Comparison of ENCODE assay signal across 26 cellular contexts in the genomic region with DNA sequence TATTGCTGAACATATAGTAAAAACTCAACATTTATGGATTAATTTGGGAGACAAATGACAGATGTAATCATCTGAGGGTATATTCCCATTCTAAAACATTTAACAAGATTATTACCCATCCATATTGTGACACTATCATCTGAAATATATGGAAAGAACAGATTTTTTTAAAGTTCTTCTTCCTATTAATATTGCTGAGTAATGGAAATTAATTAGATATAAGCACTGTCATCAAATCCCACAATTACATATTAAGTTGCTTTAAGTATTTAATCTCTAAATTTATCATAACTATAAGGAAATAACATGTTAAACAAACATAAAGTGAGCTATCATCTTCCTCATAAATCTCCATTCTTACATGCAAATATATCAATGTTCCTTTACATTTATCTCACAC. TPM values are rescaled to one million over a fixed set of nuclear protein-coding genes. Genes with fewer than 3 reads are reported as not detected.
DNase-seq lines count a peak whose midpoint lies in the region; ATAC-seq, FAIRE-seq and TF ChIP-seq lines count a peak whose summit lies in the region.
"Had no signal": no experiment of that assay in that cellular context is flagged by ENCODE, and none has a peak within 500 bp of the region (broad histone marks: within the 10 kb centered on the region; RNA-seq: fewer than 3 reads in every experiment).

No MANE protein-coding gene starts in this region.

- H3K4me1 ChIP-seq in HepG2 (ENCODE audit: insufficient read depth, low read length) (no peaks in the 10 kb centered on the region), right lobe of liver (no peaks in the 10 kb centered on the region), K562 (replicated peaks in 1 of 2; ENCODE audit: control insufficient read depth in 2 of 2, insufficient read depth in 2 of 2, low read length in 2 of 2) (no peaks in the 10 kb centered on the region)
- H3K4me1 ChIP-seq: BLaER1 had no signal

- no peak for TF ChIP-seq RAD21 in HepG2 (CRISPR knock-in tag; IDR thresholded peaks at IDR 0.05)
- TF ChIP-seq RAD21 in K562 (CRISPR knock-in tag; conservative IDR thresholded peaks at IDR 0.05 in 1 of 2, IDR thresholded peaks at IDR 0.05 in 1 of 2) = no peak

- no peak overlapping the region for H3K4me3 Mint-ChIP-seq in stimulated activated naive B cell treated with anti-CD40 and anti-IgM and Interleukin-4, amounts not matched to agents 10 μg/mL and 1 μg/mL and 100 μg/mL, for 72 hours
- H3K4me3 Mint-ChIP-seq: CD14-positive monocyte; CD4-positive, alpha-beta memory T cell; CD4-positive, CD25-positive, alpha-beta regulatory T cell; CD8-positive, alpha-beta memory T cell had no signal

- no peak overlapping the region for H3K4me3 ChIP-seq in HepG2 (replicated peaks in 1 of 3; ENCODE audit: insufficient read depth in 1 of 3, low read depth in 2 of 3, low read length in 3 of 3)
- no peak overlapping the region for H3K4me3 ChIP-seq in right lobe of liver
- H3K4me3 ChIP-seq in K562 = no peak overlapping the region
- H3K4me3 ChIP-seq: BLaER1, GM12878 had no signal

- TF ChIP-seq POLR2A in HepG2 (IDR thresholded peaks at IDR 0.05; ENCODE audit: insufficient read depth in 1 of 2, low read depth in 2 of 2, low read length in 2 of 2) (no peak), right lobe of liver (IDR thresholded peaks at IDR 0.05) (no peak), K562 (conservative IDR thresholded peaks at IDR 0.05) (no peak)

- H3K27ac Mint-ChIP-seq in stimulated activated naive B cell treated with anti-CD40 and anti-IgM and Interleukin-4, amounts not matched to agents 10 μg/mL and 1 μg/mL and 100 μg/mL, for 72 hours = no peak overlapping the region
- H3K27ac Mint-ChIP-seq: CD14-positive monocyte; CD4-positive, alpha-beta memory T cell; CD4-positive, CD25-positive, alpha-beta regulatory T cell; CD8-positive, alpha-beta memory T cell had no signal

- TF ChIP-seq EP300 in HepG2 (IDR thresholded peaks at IDR 0.05; ENCODE audit: low read depth in 2 of 2, low read length in 2 of 2) = no peak
- no peak for TF ChIP-seq EP300 in HepG2 (CRISPR knock-in tag; IDR thresholded peaks at IDR 0.05; ENCODE audit: borderline replicate concordance)
- no peak for TF ChIP-seq EP300 in K562 (IDR thresholded peaks at IDR 0.05; ENCODE audit: low read length)

- H3K79me2 ChIP-seq in HepG2 (ENCODE audit: insufficient read depth, low read length) (no peaks in the 10 kb centered on the region), K562 (ENCODE audit: control insufficient read depth, insufficient read depth, low read length) (no peaks in the 10 kb centered on the region)

- CTCF ChIA-PET in HepG2 (lab: Yijun Ruan, JAX; ENCODE audit: low intra/inter-chr PET ratio, low total read pairs) = no interaction called here
- CTCF ChIA-PET in K562 (lab: Yijun Ruan, JAX; ENCODE audit: low intra/inter-chr PET ratio) = no interaction called here

- peaks cover 6% of the 10 kb centered on the region; the same call in 1 of the 2 replicates for H3K9me3 ChIP-seq in HepG2 (ENCODE audit: low read length)
- H3K9me3 ChIP-seq in right lobe of liver = no peaks in the 10 kb centered on the region
- no peaks in the 10 kb centered on the region for H3K9me3 ChIP-seq in K562 (replicated peaks; ENCODE audit: control insufficient read depth, insufficient read depth, low read depth, low read length)
- H3K9me3 ChIP-seq: BE2C had no signal

- peaks cover 0 to 3% of the 10 kb centered on the region in 2 donors for H3K27me3 Mint-ChIP-seq in stimulated activated naive B cell treated with anti-CD40 and anti-IgM and Interleukin-4, amounts not matched to agents 10 μg/mL and 1 μg/mL and 100 μg/mL, for 72 hours
- H3K27me3 Mint-ChIP-seq: CD4-positive, alpha-beta memory T cell; CD4-positive, CD25-positive, alpha-beta regulatory T cell; CD8-positive, alpha-beta memory T cell had no signal

- H3K9ac ChIP-seq in HepG2 (ENCODE audit: insufficient read depth, low read depth, low read length) = no peak overlapping the region
- no peak overlapping the region for H3K9ac ChIP-seq in K562 (ENCODE audit: insufficient read depth in 1 of 2, low read depth in 2 of 2, low read length in 2 of 2)
- H3K9ac ChIP-seq: BLaER1 had no signal

- POLR2A ChIA-PET in HepG2 (lab: Yijun Ruan, JAX) (no interaction called here), K562 (lab: Yijun Ruan, JAX) (no interaction called here)

- no peak overlapping the region for H3K27ac ChIP-seq in HepG2 (ENCODE audit: extremely low read length, insufficient read depth, low read length)
- H3K27ac ChIP-seq in right lobe of liver = no peak overlapping the region
- H3K27ac ChIP-seq in K562 (ENCODE audit: extremely low read depth, low read depth, low read length) = no peak overlapping the region
- H3K27ac ChIP-seq: 22Rv1, BLaER1 had no signal

- ATAC-seq in HepG2 (no peak), right lobe of liver (no peak), K562 (no peak)
- ATAC-seq in stimulated activated naive B cell treated with anti-CD40 and anti-IgM and Interleukin-4, amounts not matched to agents 10 μg/mL and 1 μg/mL and 100 μg/mL, for 72 hours (replicated peaks) = no peak
- no peak for ATAC-seq in stimulated activated naive CD8-positive, alpha-beta T cell treated with anti-CD3 and anti-CD28 coated beads, Interleukin-15, Interleukin-2, amounts not matched to agents 100 U/mL and 50 U/mL, for 24 hours
- ATAC-seq: GM12878 had no signal

- H3K9me3 Mint-ChIP-seq in stimulated activated naive B cell treated with anti-CD40 and anti-IgM and Interleukin-4, amounts not matched to agents 10 μg/mL and 1 μg/mL and 100 μg/mL, for 72 hours = peaks cover 0 to 8% of the 10 kb centered on the region in 2 donors

- H3K36me3 ChIP-seq in HepG2 (replicated peaks in 1 of 2; ENCODE audit: control insufficient read depth in 1 of 2, insufficient read depth in 2 of 2, low read length in 2 of 2) (no peaks in the 10 kb centered on the region), right lobe of liver (no peaks in the 10 kb centered on the region), K562 (ENCODE audit: control insufficient read depth, insufficient read depth, low read length) (no peaks in the 10 kb centered on the region)

- no peaks in the 10 kb centered on the region for H3K9me1 ChIP-seq in K562 (ENCODE audit: control insufficient read depth, insufficient read depth, low read length)

- intact Hi-C loops in HepG2 (cut with micrococcal nuclease; ENCODE audit: unreplicated experiment) (no loop called here), right lobe of liver (cut with DNase I) (no loop called here), K562 (cut with micrococcal nuclease) (no loop called here)

- in situ Hi-C loops in HepG2 (cut with HindIII; ENCODE audit: extremely low pct_ligation_motif_present, low pct_unique_long_range_greater_than_20kb) = no loop called here
- in situ Hi-C loops in K562 (cut with MboI) = no loop called here

- peaks cover 11 to 23% of the 10 kb centered on the region in 2 donors for H3K36me3 Mint-ChIP-seq in stimulated activated naive B cell treated with anti-CD40 and anti-IgM and Interleukin-4, amounts not matched to agents 10 μg/mL and 1 μg/mL and 100 μg/mL, for 72 hours
- H3K36me3 Mint-ChIP-seq: CD14-positive monocyte; CD4-positive, CD25-positive, alpha-beta regulatory T cell had no signal

- H4K20me1 ChIP-seq in HepG2 (ENCODE audit: insufficient read depth, low read length) = no peaks in the 10 kb centered on the region
- no peaks in the 10 kb centered on the region for H4K20me1 ChIP-seq in K562 (replicated peaks; ENCODE audit: control insufficient read depth, insufficient read depth, low read length)
- H4K20me1 ChIP-seq: BLaER1 had no signal

- H2AFZ ChIP-seq in HepG2 (ENCODE audit: low read length) (no peak overlapping the region), K562 (ENCODE audit: low read depth, low read length) (no peak overlapping the region)

- H3K4me1 Mint-ChIP-seq in stimulated activated naive B cell treated with anti-CD40 and anti-IgM and Interleukin-4, amounts not matched to agents 10 μg/mL and 1 μg/mL and 100 μg/mL, for 72 hours = no peaks in the 10 kb centered on the region
- H3K4me1 Mint-ChIP-seq: CD14-positive monocyte; CD4-positive, alpha-beta memory T cell; CD4-positive, CD25-positive, alpha-beta regulatory T cell; CD8-positive, alpha-beta memory T cell had no signal

- BruUV-seq in HepG2 (replicated peaks; lab: Mats Ljungman, UMichigan) = no TSS peak
- no TSS peak for BruUV-seq in K562 (replicated peaks; lab: Mats Ljungman, UMichigan)

- H3K27me3 ChIP-seq in HepG2 (ENCODE audit: control insufficient read depth in 1 of 2, insufficient read depth in 2 of 2, low read length in 2 of 2) (peaks cover 0 to 11% of the 10 kb centered on the region in 2 experiments; a peak in 1 of 5 replicates), right lobe of liver (no peaks in the 10 kb centered on the region), K562 (ENCODE audit: control insufficient read depth in 2 of 2, insufficient read depth in 2 of 2, low read length in 2 of 2) (no peaks in the 10 kb centered on the region; a peak in 1 of 5 replicates)
- H3K27me3 ChIP-seq: BE2C, BLaER1 had no signal

- FAIRE-seq in HepG2 (lab: Jason Lieb, UNC) (no peak), K562 (lab: Jason Lieb, UNC) (no peak)
- FAIRE-seq: GM12878, GM12892, GM18507 had no signal

- H3K4me2 ChIP-seq in HepG2 (ENCODE audit: low read depth, low read length) = no peak overlapping the region
- H3K4me2 ChIP-seq in K562 (ENCODE audit: insufficient read depth, low read length) = no peak overlapping the region
- H3K4me2 ChIP-seq: BLaER1 had no signal

- DNase-seq in HepG2 (ENCODE audit: low spot score) (no peak), right lobe of liver (no peak), K562 (ENCODE audit: extremely low read depth in 1 of 4, low spot score in 3 of 4) (no peak)
- no peak for DNase-seq in stimulated activated naive B cell treated with anti-CD40 and anti-IgM and Interleukin-4, amounts not matched to agents 10 μg/mL and 1 μg/mL and 100 μg/mL, for 72 hours
- no peak for DNase-seq in stimulated activated naive CD8-positive, alpha-beta T cell treated with anti-CD3 and anti-CD28 coated beads, Interleukin-15, Interleukin-2, amounts not matched to agents 100 U/mL and 50 U/mL, for 24 hours
- DNase-seq: ACHN; BE2C; C1 segment of cervical spinal cord; CD4-positive, alpha-beta memory T cell; CD4-positive, CD25-positive, alpha-beta regulatory T cell; CD8-positive, alpha-beta memory T cell; COR-L47; DMS 273 treated with DMSO at 0.1 percent for 48 hours; DMS153; DMS53; DMS79; DND-41; EL; GDM1 had no signal

- TF ChIP-seq CTCF in HepG2 (CRISPR knock-in tag; IDR thresholded peaks at IDR 0.05) = no peak
- TF ChIP-seq CTCF in right lobe of liver (IDR thresholded peaks at IDR 0.05) = no peak
- TF ChIP-seq CTCF in K562 (IDR thresholded peaks at IDR 0.05 in 2 of 3, conservative IDR thresholded peaks at IDR 0.05 in 1 of 3; ENCODE audit: insufficient read depth in 2 of 3, low read depth in 1 of 3, low read length in 3 of 3) = no peak

RNA-seq across cellular contexts. Expression of gene EML5, which starts 22.0 kb away (rescaled TPM):
- total RNA-seq in HepG2 (2016; rRNA removed; fragmentation: Illumina TruSeq; extraction: Trizol) (0.11 and 0.13 TPM in 2 replicates), right lobe of liver (1 to 10 TPM in 1 of 6 experiments, under 1 TPM in 5; 0.07 to 1.7 (median 0.24) TPM), K562 (2014; rRNA removed) (0.23 and 0.24 TPM in 2 replicates), K562 (2014; rRNA removed; fragmentation: Illumina TruSeq; extraction: Trizol) (0.29 TPM in 2 replicates), K562 (2015; rRNA removed; fragmentation: Illumina TruSeq; extraction: Trizol) (0.26 and 0.33 TPM in 2 replicates), K562 (2021) (0.18 and 0.22 TPM in 2 replicates)
- 0.09 and 0.10 TPM in 2 replicates for total RNA-seq in HepG2 (2016; cell fraction: cytosol; rRNA removed; fragmentation: Illumina TruSeq; extraction: Trizol; ENCODE audit: low read depth)
- total RNA-seq in HepG2 (2016; cell fraction: insoluble cytoplasmic fraction; rRNA removed; fragmentation: Illumina TruSeq; extraction: Trizol) = 0.10 and 0.11 TPM in 2 replicates
- 0.03 and 0.12 TPM in 2 replicates for total RNA-seq in HepG2 (2016; cell fraction: membrane; rRNA removed; fragmentation: Illumina TruSeq; extraction: Trizol)
- 0.16 and 0.60 TPM in 2 replicates for total RNA-seq in HepG2 (2016; cell fraction: nucleus; rRNA removed; fragmentation: Illumina TruSeq; extraction: Trizol)
- polyA plus RNA-seq in HepG2 (2011; rRNA removed) (not detected in 2 replicates), K562 (2011; rRNA removed) (0.15 and 0.17 TPM in 2 replicates), K562 (2014; fragmentation: Illumina TruSeq; extraction: Trizol) (0.04 and 0.19 TPM in 2 replicates), K562 (2014; fragmentation: Nextera tagmentation; extraction: Ambion mirVana) (under 1 TPM; 0.06 to 0.08 TPM), K562 (2014; rRNA removed) (0.27 and 0.34 TPM in 2 replicates)
- not detected in 2 replicates for polyA plus RNA-seq in HepG2 (2011; cell fraction: cytosol; rRNA removed)
- polyA plus RNA-seq in HepG2 (2011; cell fraction: nucleus; rRNA removed) = 0.07 TPM in 1 of 2 replicates, not detected in the other
- polyA plus RNA-seq in HepG2 (2012) = 0.05 TPM in 1 of 2 replicates, not detected in the other
- polyA plus RNA-seq in HepG2 (2016; cell fraction: cytosol; fragmentation: Illumina TruSeq; extraction: Trizol; ENCODE audit: low read depth) = not detected in 2 replicates
- polyA plus RNA-seq in HepG2 (2016; cell fraction: insoluble cytoplasmic fraction; fragmentation: Illumina TruSeq; extraction: Trizol; ENCODE audit: low read depth) = 0.08 TPM in 1 of 2 replicates, not detected in the other
- not detected in 2 replicates for polyA plus RNA-seq in HepG2 (2016; cell fraction: membrane; fragmentation: Illumina TruSeq; extraction: Trizol; ENCODE audit: low read depth)
- 0.04 and 0.12 TPM in 2 replicates for polyA plus RNA-seq in HepG2 (2016; cell fraction: nucleus; fragmentation: Illumina TruSeq; extraction: Trizol; ENCODE audit: insufficient read depth, low read depth)
- 10.8 TPM in 1 of 2 replicates, not detected in the other for polyA minus RNA-seq in HepG2 (2011; rRNA and poly(A)+ RNA removed; ENCODE audit: low replicate concordance)
- polyA minus RNA-seq in HepG2 (2011; cell fraction: cytosol; rRNA and poly(A)+ RNA removed) = not detected in 2 replicates
- 0.13 TPM in 1 of 2 replicates, not detected in the other for polyA minus RNA-seq in HepG2 (2011; cell fraction: nucleus; rRNA and poly(A)+ RNA removed)
- total RNA-seq in K562 (2011; cell fraction: chromatin; rRNA removed; ENCODE audit: low replicate concordance) = 0.28 and 0.67 TPM in 2 replicates
- total RNA-seq in K562 (2011; cell fraction: nucleolus; rRNA removed) = 0.13 and 0.33 TPM in 2 replicates
- total RNA-seq in K562 (2011; cell fraction: nucleoplasm; rRNA removed) = 0.23 and 0.51 TPM in 2 replicates
- polyA plus RNA-seq in K562 (2011; cell fraction: cytosol; rRNA removed) = 0.03 and 0.07 TPM in 2 replicates
- 0.14 and 0.16 TPM in 2 replicates for polyA plus RNA-seq in K562 (2011; cell fraction: nucleus; rRNA removed)
- polyA plus RNA-seq in K562 (2012) = 0.14 and 0.32 TPM in 2 replicates
- 0.46 and 1.0 TPM in 2 replicates for polyA minus RNA-seq in K562 (2011; rRNA and poly(A)+ RNA removed)
- polyA minus RNA-seq in K562 (2011; cell fraction: cytosol; rRNA and poly(A)+ RNA removed) = 0.36 TPM in 1 of 2 replicates, not detected in the other
- 0.40 and 0.56 TPM in 2 replicates for polyA minus RNA-seq in K562 (2011; cell fraction: nucleus; rRNA and poly(A)+ RNA removed)
- total RNA-seq: G401 had no signal
- polyA plus RNA-seq: CD14-positive monocyte had no signal

RNA-seq across cellular contexts. Expression of gene TTC8, which starts 53.7 kb away (rescaled TPM):
- total RNA-seq in HepG2 (2016; rRNA removed; fragmentation: Illumina TruSeq; extraction: Trizol) (13.8 and 19.5 TPM in 2 replicates), right lobe of liver (10 to 100 TPM in 4 of 6 experiments, 1 to 10 TPM in 2; 6.9 to 25.0 (median 11.1) TPM), K562 (2014; rRNA removed) (7.1 and 7.5 TPM in 2 replicates), K562 (2014; rRNA removed; fragmentation: Illumina TruSeq; extraction: Trizol) (7.3 and 9.2 TPM in 2 replicates), K562 (2015; rRNA removed; fragmentation: Illumina TruSeq; extraction: Trizol) (6.9 and 8.3 TPM in 2 replicates), K562 (2021) (8.1 and 9.6 TPM in 2 replicates)
- 4.7 and 5.9 TPM in 2 replicates for total RNA-seq in HepG2 (2016; cell fraction: cytosol; rRNA removed; fragmentation: Illumina TruSeq; extraction: Trizol; ENCODE audit: low read depth)
- total RNA-seq in HepG2 (2016; cell fraction: insoluble cytoplasmic fraction; rRNA removed; fragmentation: Illumina TruSeq; extraction: Trizol) = 15.2 and 20.3 TPM in 2 replicates
- 6.1 and 7.5 TPM in 2 replicates for total RNA-seq in HepG2 (2016; cell fraction: membrane; rRNA removed; fragmentation: Illumina TruSeq; extraction: Trizol)
- 8.4 and 14.7 TPM in 2 replicates for total RNA-seq in HepG2 (2016; cell fraction: nucleus; rRNA removed; fragmentation: Illumina TruSeq; extraction: Trizol)
- polyA plus RNA-seq in HepG2 (2011; rRNA removed) (15.0 and 15.2 TPM in 2 replicates), K562 (2011; rRNA removed) (17.9 and 22.7 TPM in 2 replicates), K562 (2014; fragmentation: Illumina TruSeq; extraction: Trizol) (9.3 and 13.2 TPM in 2 replicates), K562 (2014; fragmentation: Nextera tagmentation; extraction: Ambion mirVana) (10 to 100 TPM in 1 of 2 experiments, 1 to 10 TPM in 1; 8.0 to 11.8 TPM), K562 (2014; rRNA removed) (10.6 and 12.4 TPM in 2 replicates)
- 9.4 and 10.7 TPM in 2 replicates for polyA plus RNA-seq in HepG2 (2011; cell fraction: cytosol; rRNA removed)
- 12.5 and 15.5 TPM in 2 replicates for polyA plus RNA-seq in HepG2 (2011; cell fraction: nucleus; rRNA removed)
- 7.1 and 9.5 TPM in 2 replicates for polyA plus RNA-seq in HepG2 (2012)
- 0.93 and 1.3 TPM in 2 replicates for polyA plus RNA-seq in HepG2 (2016; cell fraction: cytosol; fragmentation: Illumina TruSeq; extraction: Trizol; ENCODE audit: low read depth)
- polyA plus RNA-seq in HepG2 (2016; cell fraction: insoluble cytoplasmic fraction; fragmentation: Illumina TruSeq; extraction: Trizol; ENCODE audit: low read depth) = 18.7 and 20.3 TPM in 2 replicates
- polyA plus RNA-seq in HepG2 (2016; cell fraction: membrane; fragmentation: Illumina TruSeq; extraction: Trizol; ENCODE audit: low read depth) = 2.8 and 3.7 TPM in 2 replicates
- 14.3 and 14.7 TPM in 2 replicates for polyA plus RNA-seq in HepG2 (2016; cell fraction: nucleus; fragmentation: Illumina TruSeq; extraction: Trizol; ENCODE audit: insufficient read depth, low read depth)
- 8.8 and 14.1 TPM in 2 replicates for polyA minus RNA-seq in HepG2 (2011; rRNA and poly(A)+ RNA removed; ENCODE audit: low replicate concordance)
- polyA minus RNA-seq in HepG2 (2011; cell fraction: cytosol; rRNA and poly(A)+ RNA removed) = 11.0 and 11.3 TPM in 2 replicates
- polyA minus RNA-seq in HepG2 (2011; cell fraction: nucleus; rRNA and poly(A)+ RNA removed) = 11.1 and 12.2 TPM in 2 replicates
- 6.5 and 14.2 TPM in 2 replicates for total RNA-seq in K562 (2011; cell fraction: chromatin; rRNA removed; ENCODE audit: low replicate concordance)
- 4.5 and 4.7 TPM in 2 replicates for total RNA-seq in K562 (2011; cell fraction: nucleolus; rRNA removed)
- total RNA-seq in K562 (2011; cell fraction: nucleoplasm; rRNA removed) = 3.4 and 4.7 TPM in 2 replicates
- 11.9 and 16.8 TPM in 2 replicates for polyA plus RNA-seq in K562 (2011; cell fraction: cytosol; rRNA removed)
- 14.7 and 18.8 TPM in 2 replicates for polyA plus RNA-seq in K562 (2011; cell fraction: nucleus; rRNA removed)
- polyA plus RNA-seq in K562 (2012) = 7.5 and 7.7 TPM in 2 replicates
- 14.0 and 14.1 TPM in 2 replicates for polyA minus RNA-seq in K562 (2011; rRNA and poly(A)+ RNA removed)
- 4.3 and 8.5 TPM in 2 replicates for polyA minus RNA-seq in K562 (2011; cell fraction: cytosol; rRNA and poly(A)+ RNA removed)
- 5.1 and 13.0 TPM in 2 replicates for polyA minus RNA-seq in K562 (2011; cell fraction: nucleus; rRNA and poly(A)+ RNA removed)

Comparison
In these comparisons a context has a peak if more than half of its experiments do, and no peak if none do; other contexts are left out.
1. Of the 241 proteins assayed by ChIP-seq in both HepG2 and K562: peak only in HepG2: none; only in K562: MAFG; in both: MAFF and MAFK; in neither: 238.